Comparison of ENCODE assay signal across 32 cellular contexts in genomic region chr9:11743356-11743755, GRCh38.
"Had no signal": no experiment of that assay in that cellular context is flagged by ENCODE, and none has a peak within 500 bp of the region (broad histone marks: within the 10 kb centered on the region; RNA-seq: fewer than 3 reads in every experiment).

No MANE protein-coding gene starts in this region.

- ATAC-seq: activated naive CD4-positive, alpha-beta T cell treated with anti-CD3 and anti-CD28 coated beads, Interleukin-2, amount 50 U/mL, for 72 hours; activated naive CD8-positive, alpha-beta T cell treated with anti-CD3 and anti-CD28 coated beads, Interleukin-2, amount 50 U/mL, for 24 hours; activated T-cell treated with anti-CD3 and anti-CD28 coated beads, Interleukin-2, amount 50 U/mL, for 4 hours; activated T-cell treated with anti-CD3 and anti-CD28 coated beads, Interleukin-2, amount 50 U/mL, for 72 hours; activated T-helper 17 cell treated with anti-CD3 and anti-CD28 coated beads, Interleukin-2, amount 50 U/mL, for 72 hours; body of pancreas had no signal

- H3K9me3 ChIP-seq: adrenal gland, ascending aorta, body of pancreas, breast epithelium had no signal

- DNase-seq: activated effector memory CD4-positive, alpha-beta T cell treated with anti-CD3 and anti-CD28 coated beads, Interleukin-2, amount 50 U/mL, for 16 hours; activated effector memory CD4-positive, alpha-beta T cell treated with Interleukin-2 at 50 U/mL for 16 hours; activated gamma-delta T cell; activated gamma-delta T cell treated with Interleukin-2 at 50 U/mL for 16 hours; activated naive CD4-positive, alpha-beta T cell; activated naive CD4-positive, alpha-beta T cell treated with anti-CD3 and anti-CD28 coated beads for 36 hours; activated naive CD4-positive, alpha-beta T cell treated with anti-CD3 and anti-CD28 coated beads, Interleukin-2, amount 10 ng/mL, durations not matched to agents 7 days and 5 days; activated naive CD4-positive, alpha-beta T cell treated with anti-CD3 and anti-CD28 coated beads, Interleukin-2, amount 50 U/mL, for 16 hours; activated naive CD4-positive, alpha-beta T cell treated with Interleukin-2 at 50 U/mL for 16 hours; activated naive CD8-positive, alpha-beta T cell treated with anti-CD3 and anti-CD28 coated beads for 36 hours; activated naive CD8-positive, alpha-beta T cell treated with anti-CD3 and anti-CD28 coated beads, Interleukin-2, amount 10 ng/mL, durations not matched to agents 7 days and 5 days; activated naive CD8-positive, alpha-beta T cell treated with anti-CD3 and anti-CD28 coated beads, Interleukin-2, amount 50 U/mL, for 24 hours; activated T-cell treated with anti-CD3 and anti-CD28 coated beads, Interleukin-2, amount 50 U/mL, for 1 hour; activated T-cell treated with anti-CD3 and anti-CD28 coated beads, Interleukin-2, amount 50 U/mL, for 24 hours; activated T-cell treated with anti-CD3 and anti-CD28 coated beads, Interleukin-2, amount 50 U/mL, for 4 hours; activated T-cell treated with anti-CD3 and anti-CD28 coated beads, Interleukin-2, amount 50 U/mL, for 48 hours; activated T-cell treated with anti-CD3 and anti-CD28 coated beads, Interleukin-2, amount 50 U/mL, for 72 hours; adrenal gland; amniotic stem cell; amygdala; anterior cingulate cortex; aorta; body of pancreas; brain microvascular endothelial cell; caudate nucleus; central memory CD4-positive, alpha-beta T cell; cerebellar nuclear complex had no signal

- H3K27ac ChIP-seq: adrenal gland, ascending aorta, body of pancreas, brain microvascular endothelial cell, breast epithelium, cardiac muscle cell had no signal

- H3K4me1 ChIP-seq: adrenal gland, ascending aorta, body of pancreas, breast epithelium had no signal

- H3K36me3 ChIP-seq: adrenal gland, ascending aorta, brain microvascular endothelial cell, breast epithelium, cardiac muscle cell had no signal

- H3K4me3 ChIP-seq: adrenal gland, ascending aorta, body of pancreas, breast epithelium, cardiac muscle cell had no signal

- H3K27me3 ChIP-seq: adrenal gland, ascending aorta, body of pancreas, brain microvascular endothelial cell, breast epithelium, cardiac muscle cell had no signal
